In genomic region chr11:92390783-92391182, GRCh38 we compare ENCODE assay signal across 14 cellular contexts.
A peak's percentile ranks its signal among the peaks of the same experiment; 100 is the strongest.
DNase-seq lines count a peak whose midpoint lies in the region; ATAC-seq lines count a peak whose summit lies in the region.
"Had no signal": no experiment of that assay in that cellular context is flagged by ENCODE, and none has a peak within 500 bp of the region (broad histone marks: within the 10 kb centered on the region; RNA-seq: fewer than 3 reads in every experiment).

No MANE protein-coding gene starts in this region.

- H3K27ac ChIP-seq in aorta (ENCODE audit: low read depth in 1 of 2, low read length in 2 of 2) = no peak overlapping the region
- H3K27ac ChIP-seq: A549, C4-2B had no signal

- no peak overlapping the region for H3K4me3 ChIP-seq in aorta (ENCODE audit: low read length in 2 of 2)
- H3K4me3 ChIP-seq: A549, HAP-1 had no signal

- peak; percentile 27 for DNase-seq in M059J (ENCODE audit: low read depth)
- peak; percentile 1 for DNase-seq in SK-MEL-5 (ENCODE audit: low read depth, low spot score)
- DNase-seq in globus pallidus (ENCODE audit: low spot score) = peak; percentile 6
- DNase-seq in stimulated activated CD8-positive, alpha-beta memory T cell treated with anti-CD3 and anti-CD28 coated beads, Interleukin-4, amount 100 ng/mL, for 48 hours = no peak
- no peak for DNase-seq in aorta
- DNase-seq in left lobe of liver (ENCODE audit: low spot score) = no peak
- DNase-seq in central memory CD4-positive, alpha-beta T cell = no peak
- DNase-seq: BE2C; CD4-positive, alpha-beta memory T cell; GF-D8; HFFc6 had no signal

- no peaks in the 10 kb centered on the region for H3K4me1 ChIP-seq in aorta (ENCODE audit: control insufficient read depth in 1 of 2, insufficient read depth in 2 of 2, low read length in 2 of 2)
- H3K4me1 ChIP-seq: A549 had no signal

- intact Hi-C loops in aorta (cut with DNase I) = no loop called here

- in situ Hi-C loops in SK-MEL-5 (cut with HindIII; ENCODE audit: low pct_unique_long_range_greater_than_20kb, low sequenced_read_pairs) = no loop called here

- ATAC-seq in aorta (ENCODE audit: low FRiP score) = no peak
- no peak for ATAC-seq in left lobe of liver
- ATAC-seq: A549 had no signal

- H3K9me3 ChIP-seq in aorta (ENCODE audit: control insufficient read depth, low read length) = no peaks in the 10 kb centered on the region
- H3K9me3 ChIP-seq: A549, BE2C, HAP-1 had no signal

- H3K36me3 ChIP-seq in aorta (ENCODE audit: control insufficient read depth in 1 of 2, insufficient read depth in 2 of 2, low read length in 1 of 2) = no peaks in the 10 kb centered on the region
- H3K36me3 ChIP-seq: BE2C, HAP-1 had no signal

- no peaks in the 10 kb centered on the region for H3K27me3 ChIP-seq in aorta (ENCODE audit: control insufficient read depth in 1 of 2, insufficient read depth in 2 of 2, low read length in 1 of 2)
- H3K27me3 ChIP-seq: BE2C had no signal

Comparison
In these comparisons a context has a peak if more than half of its experiments do, and no peak if none do; other contexts are left out.
1. DNase-seq: peak in M059J (single experiment), SK-MEL-5 (single experiment) and globus pallidus (single experiment); none in stimulated activated CD8-positive, alpha-beta memory T cell treated with anti-CD3 and anti-CD28 coated beads, Interleukin-4, amount 100 ng/mL, for 48 hours (single experiment), aorta (0 of 2), left lobe of liver (single experiment) and central memory CD4-positive, alpha-beta T cell (single experiment).